In genomic region chr9:136697821-136698526, GRCh38 we compare ENCODE assay signal across 17 cellular contexts. TPM values are rescaled to one million over a fixed set of nuclear protein-coding genes. Genes with fewer than 3 reads are reported as not detected.
DNase-seq lines count a peak whose midpoint lies in the region; ATAC-seq and TF ChIP-seq lines count a peak whose summit lies in the region.
"Had no signal": no experiment of that assay in that cellular context is flagged by ENCODE, and none has a peak within 500 bp of the region (broad histone marks: within the 10 kb centered on the region; RNA-seq: fewer than 3 reads in every experiment).

No MANE protein-coding gene starts in this region.

- H3K36me3 ChIP-seq in SK-N-MC (ENCODE audit: insufficient read depth, low read length): no peaks in the 10 kb centered on the region
- no peaks in the 10 kb centered on the region for H3K36me3 ChIP-seq in liver (ENCODE audit: control insufficient read depth in 4 of 4, insufficient read depth in 3 of 4, low read depth in 1 of 4, low read length in 3 of 4)
- no peaks in the 10 kb centered on the region for H3K36me3 ChIP-seq in left ventricle myocardium inferior
- H3K36me3 ChIP-seq: vagina had no signal

- peaks cover 24% of the 10 kb centered on the region for H3K4me1 Mint-ChIP-seq in activated CD8-positive, alpha-beta T cell treated with anti-CD3 and anti-CD28 coated beads for 36 hours (ENCODE audit: low read depth)

- H3K4me1 ChIP-seq in liver (ENCODE audit: control insufficient read depth in 4 of 4, insufficient read depth in 4 of 4, low read length in 3 of 4) (peaks cover 19 to 58% (median 52%) of the 10 kb centered on the region in 4 donors), left ventricle myocardium inferior (peaks cover 34% of the 10 kb centered on the region)

- POLR2A ChIA-PET in activated CD8-positive, alpha-beta T cell treated with anti-CD3 and anti-CD28 coated beads for 36 hours (lab: Charles Lee): interaction anchor here (0.5 to 7.6 kb wide), 3 partner anchors 26 to 115 kb away, joined by 3 to 44 read pairs (median 3); no protein-coding TSS in a partner anchor

- DNase-seq in KBM-7: peak; percentile 70
- DNase-seq in SK-N-MC (ENCODE audit: low read depth, low spot score): no peak
- DNase-seq in NCI-H82 treated with DMSO at 0.1 percent for 48 hours (lab: John Stamatoyannopoulos, UW; ENCODE audit: unreplicated experiment): no peak
- no peak for DNase-seq in left ventricle myocardium inferior
- DNase-seq in HPDE6-E6E7 (ENCODE audit: extremely low spot score): no peak
- no peak for DNase-seq in activated CD8-positive, alpha-beta T cell treated with anti-CD3 and anti-CD28 coated beads for 36 hours
- DNase-seq: CD4-positive, alpha-beta memory T cell; central memory CD4-positive, alpha-beta T cell; NCI-H2029 treated with DMSO at 0.1 percent for 48 hours; NCI-H526; nucleus accumbens; stimulated activated naive CD4-positive, alpha-beta T cell treated with Interleukin-2 at 50 U/mL for 16 hours had no signal

- ATAC-seq in activated CD8-positive, alpha-beta T cell treated with anti-CD3 and anti-CD28 coated beads for 36 hours: no peak
- ATAC-seq: HCT116 had no signal

- intact Hi-C loops in left ventricle myocardium inferior (cut with micrococcal nuclease): no loop called here
- intact Hi-C loops in activated CD8-positive, alpha-beta T cell treated with anti-CD3 and anti-CD28 coated beads for 36 hours (cut with micrococcal nuclease): no loop called here

- TF ChIP-seq RAD21 in liver (IDR thresholded peaks at IDR 0.05): peak in 1 of 2 donors; percentile 31

- no peaks in the 10 kb centered on the region for H3K36me3 Mint-ChIP-seq in activated CD8-positive, alpha-beta T cell treated with anti-CD3 and anti-CD28 coated beads for 36 hours (ENCODE audit: low read depth)
- H3K36me3 Mint-ChIP-seq: CD4-positive, alpha-beta memory T cell had no signal

- H3K4me3 Mint-ChIP-seq in activated CD8-positive, alpha-beta T cell treated with anti-CD3 and anti-CD28 coated beads for 36 hours: no peak overlapping the region
- H3K4me3 Mint-ChIP-seq: CD4-positive, alpha-beta memory T cell had no signal

- H3K9ac ChIP-seq in SK-N-MC (ENCODE audit: insufficient read length): no peak overlapping the region
- H3K9ac ChIP-seq in liver (ENCODE audit: low read depth in 1 of 2, low read length in 2 of 2): peak overlapping the region in 1 of 2 donors; percentile 21

- H3K27ac Mint-ChIP-seq in activated CD8-positive, alpha-beta T cell treated with anti-CD3 and anti-CD28 coated beads for 36 hours: no peak overlapping the region

- TF ChIP-seq CTCF in liver (IDR thresholded peaks at IDR 0.05; ENCODE audit: low read depth, low read length, missing input control) (no peak), left ventricle myocardium inferior (IDR thresholded peaks at IDR 0.05; ENCODE audit: borderline replicate concordance) (no peak)
- TF ChIP-seq CTCF in activated CD8-positive, alpha-beta T cell treated with anti-CD3 and anti-CD28 coated beads for 36 hours (IDR thresholded peaks at IDR 0.05): no peak

- in situ Hi-C loops in KBM-7 (cut with MboI; ENCODE audit: low pct_unique_long_range_greater_than_20kb, low sequenced_read_pairs): no loop called here

- 22% methylated on average over 20 of the region's 20 CpGs for WGBS in liver

- peaks cover 14% of the 10 kb centered on the region for H3K27me3 Mint-ChIP-seq in activated CD8-positive, alpha-beta T cell treated with anti-CD3 and anti-CD28 coated beads for 36 hours

- H3K9me3 Mint-ChIP-seq in activated CD8-positive, alpha-beta T cell treated with anti-CD3 and anti-CD28 coated beads for 36 hours: no peaks in the 10 kb centered on the region
- H3K9me3 Mint-ChIP-seq: CD4-positive, alpha-beta memory T cell had no signal

- CTCF ChIA-PET in activated CD8-positive, alpha-beta T cell treated with anti-CD3 and anti-CD28 coated beads for 36 hours (lab: Charles Lee): interaction anchor here (1.3 kb wide), 1 partner anchor 27 kb away, joined by 3 read pairs; no protein-coding TSS in a partner anchor

- no peaks in the 10 kb centered on the region for H3K9me3 ChIP-seq in SK-N-MC (ENCODE audit: low read depth, low read length)
- no peaks in the 10 kb centered on the region for H3K9me3 ChIP-seq in liver (ENCODE audit: control insufficient read depth in 4 of 4, low read length in 3 of 4)
- H3K9me3 ChIP-seq in left ventricle myocardium inferior (replicated peaks): no peaks in the 10 kb centered on the region
- H3K9me3 ChIP-seq: vagina had no signal

- H3K27me3 ChIP-seq in liver (ENCODE audit: control insufficient read depth in 4 of 4, insufficient read depth in 4 of 4, low read length in 3 of 4) (no peaks in the 10 kb centered on the region), left ventricle myocardium inferior (ENCODE audit: low read depth) (peaks cover 22% of the 10 kb centered on the region)
- H3K27me3 ChIP-seq: vagina had no signal

- 0 out of 2 replicates have a peak overlapping the region, but pooled peaks have one; percentile 19 for H3K27ac ChIP-seq in SK-N-MC
- H3K27ac ChIP-seq in liver (ENCODE audit: low read depth in 1 of 2, low read length in 2 of 2): peak overlapping the region; percentile 89 to 93
- no peak overlapping the region for H3K27ac ChIP-seq in left ventricle myocardium inferior (replicated peaks)
- H3K27ac ChIP-seq: vagina had no signal

- no peak overlapping the region for H3K4me3 ChIP-seq in SK-N-MC
- peak overlapping the region in 1 of 3 donors; percentile 23 for H3K4me3 ChIP-seq in liver (ENCODE audit: low read depth in 1 of 3, low read length in 3 of 3)
- no peak overlapping the region for H3K4me3 ChIP-seq in left ventricle myocardium inferior
- H3K4me3 ChIP-seq: smooth muscle cell, vagina had no signal

TF ChIP-seq in liver, 16 proteins besides CTCF, POLR2A, EP300 and RAD21 (continues in another document):
- TF ChIP-seq HNF4A (conservative IDR thresholded peaks at IDR 0.05) (peak; percentile 85 to 86), ATF3 (IDR thresholded peaks at IDR 0.05) (peak; percentile 47), NR2F2 (IDR thresholded peaks at IDR 0.05) (peak; percentile 48), ZBTB33 (IDR thresholded peaks at IDR 0.05) (peak; percentile 69), TAF1 (conservative IDR thresholded peaks at IDR 0.05) (peak; percentile 41), HNF4G (IDR thresholded peaks at IDR 0.05) (peak; percentile 64), FOXA2 (IDR thresholded peaks at IDR 0.05) (peak; percentile 53), MAX (IDR thresholded peaks at IDR 0.05) (no peak), JUND (IDR thresholded peaks at IDR 0.05) (peak; percentile 15 to 71), RXRA (IDR thresholded peaks at IDR 0.05) (peak; percentile 81 to 86), FOXA1 (IDR thresholded peaks at IDR 0.05) (no peak), SP1 (IDR thresholded peaks at IDR 0.05) (peak; percentile 83), EGR1 (IDR thresholded peaks at IDR 0.05; ENCODE audit: low read depth in 2 of 2) (no peak)

RNA-seq across cellular contexts. Expression of gene AGPAT2, which starts 10.7 kb away (rescaled TPM):
- total RNA-seq in liver (100 to 1,000 TPM in 1 of 2 donors, 10 to 100 TPM in 1; 75.1 to 213 TPM), left ventricle myocardium inferior (48.8 TPM)
- polyA plus RNA-seq in liver: 100 to 1,000 TPM; 211 to 222 TPM
- 10 to 100 TPM; 11.3 to 11.8 TPM for total RNA-seq in activated CD8-positive, alpha-beta T cell treated with anti-CD3 and anti-CD28 coated beads for 36 hours

RNA-seq across cellular contexts. Expression of gene DIPK1B, which starts 14.4 kb away (rescaled TPM):
- total RNA-seq in liver: 10 to 100 TPM in 1 of 2 donors, 1 to 10 TPM in 1; 6.4 to 19.7 TPM
- polyA plus RNA-seq in liver: 1 to 10 TPM; 2.3 to 4.1 TPM
- total RNA-seq in left ventricle myocardium inferior: 21.4 TPM
- under 1 TPM in 1 of 2 experiments, not detected in 1; 0.14 TPM for total RNA-seq in activated CD8-positive, alpha-beta T cell treated with anti-CD3 and anti-CD28 coated beads for 36 hours
- total RNA-seq: CD4-positive, alpha-beta memory T cell; MCF 10A had no signal
- polyA plus RNA-seq: CD4-positive, alpha-beta memory T cell had no signal

RNA-seq across cellular contexts. Expression of gene EGFL7, which starts 35.3 kb away (rescaled TPM):
- 10 to 100 TPM; 34.5 to 38.5 TPM for total RNA-seq in liver
- 10 to 100 TPM; 32.1 to 39.7 TPM for polyA plus RNA-seq in liver
- 81.5 TPM for total RNA-seq in left ventricle myocardium inferior
- 1 to 10 TPM; 1.1 to 1.6 TPM for total RNA-seq in activated CD8-positive, alpha-beta T cell treated with anti-CD3 and anti-CD28 coated beads for 36 hours
- total RNA-seq: CD4-positive, alpha-beta memory T cell had no signal

RNA-seq across cellular contexts. Expression of gene LCN10, which starts 44.8 kb away (rescaled TPM):
- total RNA-seq in liver: under 1 TPM; 0.08 to 0.14 TPM
- under 1 TPM; 0.11 to 0.12 TPM for polyA plus RNA-seq in liver
- total RNA-seq in left ventricle myocardium inferior: 9.6 TPM
- total RNA-seq in activated CD8-positive, alpha-beta T cell treated with anti-CD3 and anti-CD28 coated beads for 36 hours: 1 to 10 TPM; 2.6 to 3.2 TPM
- total RNA-seq: MCF 10A, smooth muscle cell had no signal
- polyA plus RNA-seq: smooth muscle cell had no signal

RNA-seq across cellular contexts. Expression of gene LCN6, which starts 50.4 kb away (rescaled TPM):
- not detected for total RNA-seq in liver
- under 1 TPM; 0.14 to 0.32 TPM for polyA plus RNA-seq in liver
- total RNA-seq in left ventricle myocardium inferior: 14.6 TPM
- total RNA-seq in activated CD8-positive, alpha-beta T cell treated with anti-CD3 and anti-CD28 coated beads for 36 hours: not detected
- total RNA-seq: CD4-positive, alpha-beta memory T cell; MCF 10A; smooth muscle cell had no signal
- polyA plus RNA-seq: CD4-positive, alpha-beta memory T cell; smooth muscle cell had no signal

Comparison
In these comparisons a context has a peak if more than half of its experiments do, and no peak if none do; other contexts are left out.
1. RNA of gene DIPK1B, which starts 14.4 kb away (total RNA-seq): 21.4 TPM in left ventricle myocardium inferior (single experiment) and 6.4 to 19.7 TPM in liver; 0.14 TPM in activated CD8-positive, alpha-beta T cell treated with anti-CD3 and anti-CD28 coated beads for 36 hours; every median in the first group is over 4 times any median in the second.
2. RNA of gene EGFL7, which starts 35.3 kb away (total RNA-seq): 81.5 TPM in left ventricle myocardium inferior (single experiment) and 34.5 to 38.5 TPM in liver; 1.1 to 1.6 TPM in activated CD8-positive, alpha-beta T cell treated with anti-CD3 and anti-CD28 coated beads for 36 hours; every median in the first group is over 10 times any median in the second.